Comparison of ENCODE assay signal across 18 cellular contexts in the genomic region with DNA sequence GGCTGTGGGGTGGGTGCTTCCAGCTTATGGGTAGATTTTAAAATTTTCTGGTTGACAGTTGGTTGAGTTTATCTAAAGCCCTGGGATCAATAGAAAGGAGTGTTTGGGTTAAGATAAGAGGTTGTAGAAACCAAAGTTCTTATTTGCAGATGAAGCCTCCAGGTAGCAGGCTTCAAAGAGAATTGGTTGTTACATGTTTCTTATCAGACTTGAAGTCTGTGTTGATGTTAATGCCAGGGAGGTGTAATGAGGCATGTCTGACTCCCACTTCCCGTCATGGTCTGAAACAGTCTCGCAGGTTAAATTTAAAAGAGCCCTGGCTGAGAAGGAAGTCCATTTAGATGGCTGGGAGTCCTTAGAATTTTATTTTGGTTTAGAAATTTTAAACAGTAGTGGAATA.
"Had no signal": no experiment of that assay in that cellular context is flagged by ENCODE, and none has a peak within 500 bp of the region (broad histone marks: within the 10 kb centered on the region; RNA-seq: fewer than 3 reads in every experiment).

No MANE protein-coding gene starts in this region.

- DNase-seq: activated CD4-positive, alpha-beta T cell treated with anti-CD3 and anti-CD28 coated beads for 36 hours; activated CD8-positive, alpha-beta memory T cell treated with anti-CD3 and anti-CD28 coated beads, Interleukin-2, amount 50 U/mL, for 4 hours; activated CD8-positive, alpha-beta T cell treated with anti-CD3 and anti-CD28 coated beads, Interleukin-2, amount 10 ng/mL, durations not matched to agents 7 days and 5 days; activated gamma-delta T cell treated with Interleukin-2 at 50 U/mL for 16 hours; activated naive CD8-positive, alpha-beta T cell treated with anti-CD3 and anti-CD28 coated beads for 36 hours; activated T-cell treated with anti-CD3 and anti-CD28 coated beads, Interleukin-2, amount 50 U/mL, for 48 hours; amygdala; body of pancreas; central memory CD4-positive, alpha-beta T cell; colonic mucosa; foreskin fibroblast; glutamatergic neuron; mammary epithelial cell; naive thymus-derived CD4-positive, alpha-beta T cell; stimulated activated CD4-positive, alpha-beta T cell treated with anti-CD3 and anti-CD28 coated beads, Interleukin-4, amount 100 ng/mL, for 24 hours; stimulated activated CD8-positive, alpha-beta memory T cell treated with anti-CD3 and anti-CD28 coated beads, Interleukin-4, amount 100 ng/mL, for 48 hours; stimulated activated naive CD4-positive, alpha-beta T cell treated with Interleukin-2 at 50 U/mL for 16 hours; substantia nigra had no signal
